In genomic region chr5:139403418-139403786, GRCh38 we compare ENCODE assay signal across 9 cellular contexts. TPM values are rescaled to one million over a fixed set of nuclear protein-coding genes. Genes with fewer than 3 reads are reported as not detected.
A peak's percentile ranks its signal among the peaks of the same experiment; 100 is the strongest.
DNase-seq lines count a peak whose midpoint lies in the region; ATAC-seq and TF ChIP-seq lines count a peak whose summit lies in the region.
"Had no signal": no experiment of that assay in that cellular context is flagged by ENCODE, and none has a peak within 500 bp of the region (broad histone marks: within the 10 kb centered on the region; RNA-seq: fewer than 3 reads in every experiment).

No MANE protein-coding gene starts in this region.

- no peak overlapping the region for H2BK12ac ChIP-seq in trophoblast cell (ENCODE audit: low read length)

- H3K36me3 ChIP-seq in Peyer's patch (no peaks in the 10 kb centered on the region), esophagus muscularis mucosa (peaks cover 0 to 17% (median 3%) of the 10 kb centered on the region in 4 donors), trophoblast cell (ENCODE audit: control insufficient read depth in 1 of 2, insufficient read depth in 2 of 2, low read length in 2 of 2) (no peaks in the 10 kb centered on the region)

- H3K9ac ChIP-seq in trophoblast cell (ENCODE audit: low read length), result peak overlapping the region; percentile 6

- H3K4ac ChIP-seq in trophoblast cell (ENCODE audit: low read depth, low read length), result no peak overlapping the region

- H4K8ac ChIP-seq in trophoblast cell (ENCODE audit: low read depth, low read length), result peak overlapping the region; percentile 82

- no peak overlapping the region for H2AK5ac ChIP-seq in trophoblast cell (ENCODE audit: low read length)

- WGBS in esophagus muscularis mucosa, result 0% methylated on average over 3 of the region's 7 CpGs
- WGBS in trophoblast cell (ENCODE audit: extremely low coverage, insufficient coverage, insufficient read length), result no CpG with 5 or more reads among the region's 7 CpGs

- H3K27me3 ChIP-seq in Peyer's patch (no peaks in the 10 kb centered on the region), esophagus muscularis mucosa (no peaks in the 10 kb centered on the region), trophoblast cell (ENCODE audit: insufficient read depth, low read length) (no peaks in the 10 kb centered on the region)

- TF ChIP-seq POLR2A in Peyer's patch (IDR thresholded peaks at IDR 0.05) (peak in 1 of 2 donors; percentile 4), esophagus muscularis mucosa (IDR thresholded peaks at IDR 0.05; ENCODE audit: low read depth) (no peak)

- H4K91ac ChIP-seq in trophoblast cell (ENCODE audit: low read depth, low read length), result no peak overlapping the region

- H3K14ac ChIP-seq in trophoblast cell (ENCODE audit: low read length), result no peak overlapping the region

- H4K12ac ChIP-seq in trophoblast cell (ENCODE audit: low read depth, low read length), result no peak overlapping the region

- H3K4me3 ChIP-seq in GM08714 (ENCODE audit: low read length) (peak overlapping the region; percentile 76), Peyer's patch (peak overlapping the region; percentile 52 to 77 (median 56)), esophagus muscularis mucosa (peak overlapping the region; percentile 54 to 68 (median 56)), trophoblast cell (ENCODE audit: low read depth, low read length) (peak overlapping the region; percentile 83)

- no peak overlapping the region for H3K18ac ChIP-seq in trophoblast cell (ENCODE audit: low read length)

- peaks cover 9% of the 10 kb centered on the region for H3K79me1 ChIP-seq in trophoblast cell (ENCODE audit: low read length)

- no peak for TF ChIP-seq EP300 in esophagus muscularis mucosa (IDR thresholded peaks at IDR 0.05)

- H3K23ac ChIP-seq in trophoblast cell (ENCODE audit: low read length), result no peak overlapping the region

- H3K9me3 ChIP-seq in Peyer's patch (no peaks in the 10 kb centered on the region), esophagus muscularis mucosa (no peaks in the 10 kb centered on the region), trophoblast cell (ENCODE audit: insufficient read depth, low read depth, low read length) (no peaks in the 10 kb centered on the region)

- no peaks in the 10 kb centered on the region for H3K79me2 ChIP-seq in trophoblast cell (ENCODE audit: control insufficient read depth, insufficient read depth, low read length, poor library complexity)

- no peak overlapping the region for H2BK5ac ChIP-seq in trophoblast cell (ENCODE audit: low read depth, low read length, poor library complexity)

- DNase-seq in Peyer's patch (no peak), esophagus muscularis mucosa (ENCODE audit: extremely low spot score) (no peak), trophoblast cell (no peak), AG20443 (ENCODE audit: low spot score) (no peak), D341Med (ENCODE audit: low spot score) (no peak), NCI-H2107 (lab: John Stamatoyannopoulos, UW) (no peak)

- H2BK120ac ChIP-seq in trophoblast cell (ENCODE audit: insufficient read depth, low read length, poor library complexity), result no peak overlapping the region

- peaks cover 0 to 9% (median 4%) of the 10 kb centered on the region in 4 donors for H3K4me1 ChIP-seq in Peyer's patch
- peaks cover 14 to 22% (median 17%) of the 10 kb centered on the region in 4 donors for H3K4me1 ChIP-seq in esophagus muscularis mucosa
- H3K4me1 ChIP-seq in trophoblast cell (ENCODE audit: control insufficient read depth in 1 of 2, insufficient read depth in 2 of 2, low read length in 2 of 2), result peaks cover 3 to 7% of the 10 kb centered on the region in 2 experiments

- peak overlapping the region; percentile 42 for H2AFZ ChIP-seq in trophoblast cell (ENCODE audit: insufficient read depth, low read length, poor library complexity)

- intact Hi-C loops in esophagus muscularis mucosa (cut with DNase I), result no loop called here

- peak overlapping the region; percentile 79 to 95 (median 89) for H3K27ac ChIP-seq in Peyer's patch
- H3K27ac ChIP-seq in esophagus muscularis mucosa (replicated peaks in 1 of 4), result peak overlapping the region; percentile 86 to 93 (median 88)
- H3K27ac ChIP-seq in trophoblast cell (ENCODE audit: low read depth, low read length), result peak overlapping the region; percentile 7

- TF ChIP-seq CTCF in Peyer's patch (IDR thresholded peaks at IDR 0.05), result no peak
- TF ChIP-seq CTCF in esophagus muscularis mucosa (IDR thresholded peaks at IDR 0.05), result no peak

- peak overlapping the region; percentile 70 for H3K4me2 ChIP-seq in trophoblast cell (ENCODE audit: low read length)

- no peak for ATAC-seq in HG03097 (IDR thresholded peaks at IDR 0.05; ENCODE audit: low FRiP score, unreplicated experiment)

RNA-seq across cellular contexts. Expression of gene SPATA24, which starts 0.5 kb away (rescaled TPM):
- total RNA-seq in Peyer's patch (10 to 100 TPM in 1 of 4 donors, 1 to 10 TPM in 1, not detected in 2; 3.1 to 11.6 TPM), esophagus muscularis mucosa (1 to 10 TPM; 2.9 to 6.5 (median 4.8) TPM)
- polyA plus RNA-seq in trophoblast cell (2013), result 4.6 and 5.4 TPM in 2 replicates

RNA-seq across cellular contexts. Expression of gene PROB1, which starts 8.5 kb away (rescaled TPM):
- total RNA-seq in Peyer's patch, result under 1 TPM; 0.18 to 0.94 (median 0.84) TPM
- total RNA-seq in esophagus muscularis mucosa, result 10 to 100 TPM in 2 of 4 donors, 1 to 10 TPM in 2; 2.5 to 11.0 (median 7.8) TPM
- polyA plus RNA-seq in trophoblast cell (2013), result 2.4 and 2.7 TPM in 2 replicates

RNA-seq across cellular contexts. Expression of gene MZB1, which starts 13.7 kb away (rescaled TPM):
- total RNA-seq in Peyer's patch (10 to 100 TPM in 1 of 4 donors, 1 to 10 TPM in 3; 1.4 to 18.2 (median 4.4) TPM), esophagus muscularis mucosa (under 1 TPM in 2 of 4 donors, not detected in 2; 0.78 to 0.99 TPM)
- 0.15 and 0.35 TPM in 2 replicates for polyA plus RNA-seq in trophoblast cell (2013)

RNA-seq across cellular contexts. Expression of gene SLC23A1, which starts 20.3 kb away (rescaled TPM):
- total RNA-seq in Peyer's patch, result 100 to 1,000 TPM in 3 of 4 donors, 1 to 10 TPM in 1; 1.7 to 198 (median 143) TPM
- not detected for total RNA-seq in esophagus muscularis mucosa
- 0.18 and 0.31 TPM in 2 replicates for polyA plus RNA-seq in trophoblast cell (2013)
- total RNA-seq: glomerular endothelial cell had no signal

RNA-seq across cellular contexts. Expression of gene DNAJC18, which starts 35.9 kb away (rescaled TPM):
- 10 to 100 TPM in 1 of 4 donors, 1 to 10 TPM in 2, under 1 TPM in 1; 0.35 to 23.9 (median 3.4) TPM for total RNA-seq in Peyer's patch
- 10 to 100 TPM in 3 of 4 donors, 1 to 10 TPM in 1; 8.3 to 15.4 (median 13.4) TPM for total RNA-seq in esophagus muscularis mucosa
- polyA plus RNA-seq in trophoblast cell (2013), result 8.8 and 10.8 TPM in 2 replicates

Comparison
In these comparisons a context has a peak if more than half of its experiments do, and no peak if none do; other contexts are left out.
1. H3K27ac ChIP-seq: peak in every context shown above with its lines; median percentile 89 in Peyer's patch; 88 in esophagus muscularis mucosa; 7 in trophoblast cell.